Comparison of ENCODE assay signal across 22 cellular contexts in genomic region chr10:7952251-7952650, GRCh38.
"Had no signal": no experiment of that assay in that cellular context is flagged by ENCODE, and none has a peak within 500 bp of the region (broad histone marks: within the 10 kb centered on the region; RNA-seq: fewer than 3 reads in every experiment).

No MANE protein-coding gene starts in this region.

- H3K9me3 Mint-ChIP-seq: memory B cell had no signal

- H3K36me3 ChIP-seq: gastrocnemius medialis, lower lobe of right lung, prostate gland, right atrium auricular region, suprapubic skin, vagina had no signal

- H3K9me3 ChIP-seq: gastrocnemius medialis, prostate gland, right atrium auricular region, suprapubic skin, vagina had no signal

- H3K27ac Mint-ChIP-seq: memory B cell, nephron had no signal

- H3K27me3 ChIP-seq: gastrocnemius medialis, right atrium auricular region, suprapubic skin, vagina had no signal

- H3K27ac ChIP-seq: gastrocnemius medialis, lower lobe of right lung, prostate gland, right atrium auricular region, suprapubic skin, vagina had no signal

- H3K4me1 Mint-ChIP-seq: nephron had no signal

- H3K4me3 ChIP-seq: gastrocnemius medialis, lower lobe of right lung, prostate gland, right atrium auricular region, smooth muscle cell, suprapubic skin, vagina had no signal

- ATAC-seq: esophagus mucosa; gastrocnemius medialis; left ventricle myocardium superior; lower lobe of right lung; sciatic nerve; stimulated activated naive CD8-positive, alpha-beta T cell treated with anti-CD3 and anti-CD28 coated beads, Interleukin-15, amount 100 ng/mL, for 72 hours had no signal

- H3K4me3 Mint-ChIP-seq: memory B cell; nephron; stimulated activated naive CD8-positive, alpha-beta T cell treated with anti-CD3 and anti-CD28 coated beads, Interleukin-15, amount 100 ng/mL, for 72 hours had no signal

- H3K27me3 Mint-ChIP-seq: memory B cell; stimulated activated naive CD8-positive, alpha-beta T cell treated with anti-CD3 and anti-CD28 coated beads, Interleukin-15, amount 100 ng/mL, for 72 hours had no signal

- DNase-seq: cortex of kidney; foreskin fibroblast; gastrocnemius medialis; head of caudate nucleus; left ventricle myocardium superior; lower lobe of right lung; nucleus accumbens; stimulated activated CD4-positive, alpha-beta T cell treated with anti-CD3 and anti-CD28 coated beads, Interleukin-12 subunit alpha, Interleukin-12 subunit beta, amount 100 ng/mL, for 4 hours; stimulated activated CD4-positive, alpha-beta T cell treated with anti-CD3 and anti-CD28 coated beads, Interleukin-1b, Interleukin-23, amount 100 ng/mL, for 48 hours; stimulated activated CD4-positive, alpha-beta T cell treated with anti-CD3 and anti-CD28 coated beads, Interleukin-4, amount 100 ng/mL, for 1 hour; stimulated activated CD8-positive, alpha-beta memory T cell treated with anti-CD3 and anti-CD28 coated beads, Interleukin-4, amount 100 ng/mL, for 48 hours; stimulated activated naive CD4-positive, alpha-beta T cell; stimulated activated naive CD8-positive, alpha-beta T cell treated with anti-CD3 and anti-CD28 coated beads, Interleukin-15, amount 100 ng/mL, for 72 hours had no signal

- H3K4me1 ChIP-seq: right atrium auricular region had no signal
